ENCODE assay signal across 35 cellular contexts in the genomic region with DNA sequence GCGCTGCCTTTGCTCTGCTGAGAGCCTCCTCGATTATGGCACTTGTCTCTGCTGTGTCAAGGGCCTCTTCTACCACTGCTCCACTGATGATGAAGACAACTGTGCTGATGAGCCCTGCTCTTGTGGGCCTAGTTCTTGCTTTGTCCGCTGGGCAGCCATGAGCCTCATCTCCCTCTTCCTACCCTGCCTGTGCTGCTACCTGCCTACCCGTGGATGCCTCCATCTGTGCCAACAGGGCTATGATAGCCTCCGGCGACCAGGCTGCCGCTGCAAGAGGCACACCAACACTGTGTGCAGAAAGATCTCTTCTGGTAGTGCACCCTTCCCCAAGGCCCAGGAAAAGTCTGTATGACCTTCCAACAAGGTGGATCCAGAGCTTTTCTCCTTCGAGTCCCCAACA.
"Had no signal": no experiment of that assay in that cellular context is flagged by ENCODE, and none has a peak within 500 bp of the region (broad histone marks: within the 10 kb centered on the region; RNA-seq: fewer than 3 reads in every experiment).

No MANE protein-coding gene starts in this region.

- H3K27me3 ChIP-seq: adrenal gland, ascending aorta, cardiac muscle cell had no signal

- H3K27ac Mint-ChIP-seq: activated B cell treated with CpG ODN at 0.5 μM for 24 hours; activated CD4-positive, alpha-beta memory T cell treated with anti-CD3 and anti-CD28 coated beads for 36 hours; activated CD4-positive, alpha-beta T cell treated with anti-CD3 and anti-CD28 coated beads, Interleukin-2, amount 10 ng/mL, durations not matched to agents 24 days and 14 days; activated CD8-positive, alpha-beta T cell treated with anti-CD3 and anti-CD28 coated beads for 36 hours; activated naive CD4-positive, alpha-beta T cell treated with anti-CD3 and anti-CD28 coated beads for 36 hours; activated naive CD4-positive, alpha-beta T cell treated with anti-CD3 and anti-CD28 coated beads, Interleukin-2, amount 50 U/mL, for 72 hours; activated naive CD8-positive, alpha-beta T cell treated with anti-CD3 and anti-CD28 coated beads for 36 hours; activated T-cell treated with anti-CD3 and anti-CD28 coated beads, Interleukin-2, amount 50 U/mL, for 72 hours; activated T-helper 1 cell treated with anti-CD3 and anti-CD28 coated beads, Interleukin-12 subunit alpha, Interleukin-12 subunit beta, Interleukin-2, Interleukin-4 antibody, amounts not matched to agents 30 ng/mL and 10 ng/mL and 1 ng/mL, durations not matched to agents 14 hours and 24 hours and 36 hours; activated T-helper 17 cell treated with anti-CD3 and anti-CD28 coated beads, Interleukin-2, amount 50 U/mL, for 72 hours; brain; T-cell; T-helper 17 cell; T-helper 2 cell treated with Interferon-gamma antibody and Interleukin-4, amounts not matched to agents 5 μg/mL and 100 μg/mL, for 36 hours had no signal

- H3K9me3 ChIP-seq: adrenal gland, ascending aorta had no signal

- H3K4me3 ChIP-seq: adrenal gland, ascending aorta, cardiac muscle cell had no signal

- H3K4me3 Mint-ChIP-seq: activated B cell treated with CpG ODN at 0.5 μM for 24 hours; activated CD4-positive, alpha-beta memory T cell treated with anti-CD3 and anti-CD28 coated beads for 36 hours; activated CD4-positive, alpha-beta T cell treated with anti-CD3 and anti-CD28 coated beads, Interleukin-2, amount 10 ng/mL, durations not matched to agents 24 days and 14 days; activated CD8-positive, alpha-beta T cell treated with anti-CD3 and anti-CD28 coated beads for 36 hours; activated naive CD4-positive, alpha-beta T cell treated with anti-CD3 and anti-CD28 coated beads for 36 hours; activated naive CD8-positive, alpha-beta T cell treated with anti-CD3 and anti-CD28 coated beads for 36 hours; activated T-cell treated with anti-CD3 and anti-CD28 coated beads, Interleukin-2, amount 50 U/mL, for 4 hours; activated T-cell treated with anti-CD3 and anti-CD28 coated beads, Interleukin-2, amount 50 U/mL, for 72 hours; activated T-helper 1 cell treated with anti-CD3 and anti-CD28 coated beads, Interleukin-12 subunit alpha, Interleukin-12 subunit beta, Interleukin-2, Interleukin-4 antibody, amounts not matched to agents 30 ng/mL and 10 ng/mL and 1 ng/mL, durations not matched to agents 14 hours and 24 hours and 36 hours; activated T-helper 17 cell treated with anti-CD3 and anti-CD28 coated beads, Interleukin-2, amount 50 U/mL, for 72 hours; brain; central memory CD8-positive, alpha-beta T cell; T-cell; T-helper 17 cell; T-helper 2 cell treated with Interferon-gamma antibody and Interleukin-4, amounts not matched to agents 5 μg/mL and 100 μg/mL, for 36 hours had no signal

- H3K9me3 Mint-ChIP-seq: activated B cell treated with CpG ODN at 0.5 μM for 24 hours; activated CD4-positive, alpha-beta memory T cell treated with anti-CD3 and anti-CD28 coated beads for 36 hours; activated CD4-positive, alpha-beta T cell treated with anti-CD3 and anti-CD28 coated beads, Interleukin-2, amount 10 ng/mL, durations not matched to agents 24 days and 14 days; activated CD8-positive, alpha-beta T cell treated with anti-CD3 and anti-CD28 coated beads for 36 hours; activated naive CD4-positive, alpha-beta T cell treated with anti-CD3 and anti-CD28 coated beads for 36 hours; activated naive CD4-positive, alpha-beta T cell treated with anti-CD3 and anti-CD28 coated beads, Interleukin-2, amount 50 U/mL, for 72 hours; activated naive CD8-positive, alpha-beta T cell treated with anti-CD3 and anti-CD28 coated beads for 36 hours; activated T-cell treated with anti-CD3 and anti-CD28 coated beads, Interleukin-2, amount 50 U/mL, for 4 hours; activated T-cell treated with anti-CD3 and anti-CD28 coated beads, Interleukin-2, amount 50 U/mL, for 72 hours; activated T-helper 17 cell treated with anti-CD3 and anti-CD28 coated beads, Interleukin-2, amount 50 U/mL, for 72 hours; central memory CD8-positive, alpha-beta T cell; T-cell; T-helper 2 cell treated with Interferon-gamma antibody and Interleukin-4, amounts not matched to agents 5 μg/mL and 100 μg/mL, for 36 hours had no signal

- DNase-seq: activated B cell treated with CpG ODN at 0.5 μM for 24 hours; activated CD4-positive, alpha-beta memory T cell treated with anti-CD3 and anti-CD28 coated beads for 36 hours; activated CD4-positive, alpha-beta T cell treated with anti-CD3 and anti-CD28 coated beads for 4 hours; activated CD4-positive, alpha-beta T cell treated with anti-CD3 and anti-CD28 coated beads, Interleukin-2, amount 10 ng/mL, durations not matched to agents 24 days and 14 days; activated CD4-positive, alpha-beta T cell treated with anti-CD3 and anti-CD28 coated beads, Interleukin-2, amount 50 U/mL, for 1 hour; activated CD4-positive, alpha-beta T cell treated with anti-CD3 and anti-CD28 coated beads, Interleukin-2, amount 50 U/mL, for 4 hours; activated CD4-positive, CD25-positive, alpha-beta regulatory T cell treated with anti-CD3 and anti-CD28 coated beads, Interleukin-2, amount 50 U/mL, for 72 hours; activated CD8-positive, alpha-beta memory T cell treated with anti-CD3 and anti-CD28 coated beads, Interleukin-2, amount 50 U/mL, for 4 hours; activated CD8-positive, alpha-beta T cell treated with anti-CD3 and anti-CD28 coated beads for 36 hours; activated effector memory CD4-positive, alpha-beta T cell treated with anti-CD3 and anti-CD28 coated beads, Interleukin-2, amount 50 U/mL, for 16 hours; activated gamma-delta T cell treated with Interleukin-2 at 50 U/mL for 16 hours; activated naive CD4-positive, alpha-beta T cell; activated naive CD4-positive, alpha-beta T cell treated with anti-CD3 and anti-CD28 coated beads for 36 hours; activated naive CD4-positive, alpha-beta T cell treated with anti-CD3 and anti-CD28 coated beads, Interleukin-2, amount 50 U/mL, for 16 hours; activated naive CD8-positive, alpha-beta T cell treated with anti-CD3 and anti-CD28 coated beads for 36 hours; activated T-cell treated with anti-CD3 and anti-CD28 coated beads for 4 hours; activated T-cell treated with anti-CD3 and anti-CD28 coated beads, Interleukin-2, amount 50 U/mL, for 1 hour; activated T-cell treated with anti-CD3 and anti-CD28 coated beads, Interleukin-2, amount 50 U/mL, for 4 hours; activated T-cell treated with anti-CD3 and anti-CD28 coated beads, Interleukin-2, amount 50 U/mL, for 72 hours; adrenal gland; amniotic stem cell; caudate nucleus; cerebellar nuclear complex; T-cell; T-helper 17 cell; T-helper 9 cell had no signal

- ATAC-seq: activated CD8-positive, alpha-beta T cell treated with anti-CD3 and anti-CD28 coated beads for 36 hours; activated naive CD4-positive, alpha-beta T cell treated with anti-CD3 and anti-CD28 coated beads, Interleukin-2, amount 50 U/mL, for 72 hours; activated T-cell treated with anti-CD3 and anti-CD28 coated beads, Interleukin-2, amount 50 U/mL, for 4 hours; activated T-cell treated with anti-CD3 and anti-CD28 coated beads, Interleukin-2, amount 50 U/mL, for 72 hours; activated T-helper 17 cell treated with anti-CD3 and anti-CD28 coated beads, Interleukin-2, amount 50 U/mL, for 72 hours; T-cell; T-helper 17 cell had no signal

- H3K27me3 Mint-ChIP-seq: activated B cell treated with CpG ODN at 0.5 μM for 24 hours; activated CD4-positive, alpha-beta memory T cell treated with anti-CD3 and anti-CD28 coated beads for 36 hours; activated CD4-positive, alpha-beta T cell treated with anti-CD3 and anti-CD28 coated beads, Interleukin-2, amount 10 ng/mL, durations not matched to agents 24 days and 14 days; activated CD8-positive, alpha-beta T cell treated with anti-CD3 and anti-CD28 coated beads for 36 hours; activated naive CD8-positive, alpha-beta T cell treated with anti-CD3 and anti-CD28 coated beads for 36 hours; activated T-helper 17 cell treated with anti-CD3 and anti-CD28 coated beads, Interleukin-2, amount 50 U/mL, for 72 hours; central memory CD8-positive, alpha-beta T cell; T-cell; T-helper 17 cell had no signal

- H3K36me3 ChIP-seq: adrenal gland, ascending aorta, cardiac muscle cell had no signal

- H3K27ac ChIP-seq: adrenal gland, ascending aorta, cardiac muscle cell, VCaP had no signal

- H3K4me1 Mint-ChIP-seq: activated B cell treated with CpG ODN at 0.5 μM for 24 hours; activated CD4-positive, alpha-beta T cell treated with anti-CD3 and anti-CD28 coated beads, Interleukin-2, amount 10 ng/mL, durations not matched to agents 24 days and 14 days; activated naive CD8-positive, alpha-beta T cell treated with anti-CD3 and anti-CD28 coated beads for 36 hours; activated T-helper 17 cell treated with anti-CD3 and anti-CD28 coated beads, Interleukin-2, amount 50 U/mL, for 72 hours; central memory CD8-positive, alpha-beta T cell; T-cell; T-helper 17 cell had no signal

- H3K4me1 ChIP-seq: adrenal gland, ascending aorta had no signal
